8 cellular contexts compared by ENCODE assay signal in genomic region chr11:66258473-66258893, GRCh38. TPM values are rescaled to one million over a fixed set of nuclear protein-coding genes. Genes with fewer than 3 reads are reported as not detected.
A peak's percentile ranks its signal among the peaks of the same experiment; 100 is the strongest.
DNase-seq lines count a peak whose midpoint lies in the region; ATAC-seq and TF ChIP-seq lines count a peak whose summit lies in the region.

No MANE protein-coding gene starts in this region.

- no peaks in the 10 kb centered on the region for H3K9me3 ChIP-seq in KOPT-K1 (ENCODE audit: insufficient read depth, low read length, poor library complexity, severe bottlenecking)

- H3K36me3 ChIP-seq in BJ (ENCODE audit: control insufficient read depth, insufficient read depth, low read length) (peaks cover 20% of the 10 kb centered on the region), KOPT-K1 (ENCODE audit: insufficient read depth, low read length) (peaks cover 43% of the 10 kb centered on the region)

- peak in 1 of 2 donors; percentile 1 for ATAC-seq in naive thymus-derived CD8-positive, alpha-beta T cell
- ATAC-seq in GM21786 (IDR thresholded peaks at IDR 0.05; ENCODE audit: unreplicated experiment), result no peak

- no peaks in the 10 kb centered on the region for H3K9me3 Mint-ChIP-seq in naive thymus-derived CD8-positive, alpha-beta T cell

- CTCF ChIA-PET in BJ (lab: Yijun Ruan, JAX), result interaction anchor here (0.6 to 1.6 kb wide), 4 partner anchors 11 to 408 kb away, joined by 3 to 7 read pairs (median 3); no protein-coding TSS in a partner anchor

- no peaks in the 10 kb centered on the region for H3K27me3 ChIP-seq in BJ (ENCODE audit: control insufficient read depth, insufficient read depth, low read length)
- no peaks in the 10 kb centered on the region for H3K27me3 ChIP-seq in dorsolateral prefrontal cortex

- DNase-seq in BJ (ENCODE audit: low read depth) (no peak), dorsolateral prefrontal cortex (no peak), OCI-M1 (lab: John Stamatoyannopoulos, UW) (no peak), AG20443 (ENCODE audit: low spot score) (no peak), NCI-H1694 (lab: John Stamatoyannopoulos, UW) (no peak)
- no peak for DNase-seq in naive thymus-derived CD8-positive, alpha-beta T cell

- intact Hi-C loops in dorsolateral prefrontal cortex (cut with DNase I), result loop anchor here (1.0 to 2.0 kb wide), 3 partner anchors 36 to 192 kb away; no protein-coding TSS in a partner anchor

- peaks cover 19 to 40% (median 32%) of the 10 kb centered on the region in 4 donors for H3K4me1 Mint-ChIP-seq in naive thymus-derived CD8-positive, alpha-beta T cell

- H3K36me3 Mint-ChIP-seq in naive thymus-derived CD8-positive, alpha-beta T cell, result peaks cover 0 to 36% (median 5%) of the 10 kb centered on the region in 3 donors

- TF ChIP-seq CTCF in BJ (IDR thresholded peaks at IDR 0.05; ENCODE audit: insufficient read depth, low read depth, low read length), result no peak
- TF ChIP-seq CTCF in dorsolateral prefrontal cortex (IDR thresholded peaks at IDR 0.05 in 54 of 56, conservative IDR thresholded peaks at IDR 0.05 in 2 of 56; ENCODE audit: low read depth in 1 of 56, partially characterized antibody in 56 of 56), result peak in 17 of 56 donors; percentile 1 to 40 (median 13)

- H3K4me3 ChIP-seq in BJ (ENCODE audit: low read depth, low read length), result peak overlapping the region; percentile 83
- peak overlapping the region; percentile 64 to 98 (median 94) for H3K4me3 ChIP-seq in dorsolateral prefrontal cortex

- H3K27ac Mint-ChIP-seq in naive thymus-derived CD8-positive, alpha-beta T cell, result peak overlapping the region; percentile 46 to 100 (median 92)

- H3K27ac ChIP-seq in KOPT-K1 (ENCODE audit: low read depth, low read length, poor library complexity, severe bottlenecking) (peak overlapping the region; percentile 98), dorsolateral prefrontal cortex (peak overlapping the region in 58 of 59 donors; percentile 20 to 95 (median 90))

- H3K27me3 Mint-ChIP-seq in naive thymus-derived CD8-positive, alpha-beta T cell, result peaks cover 0 to 3% (median 0%) of the 10 kb centered on the region in 5 donors

- H3K4me3 Mint-ChIP-seq in naive thymus-derived CD8-positive, alpha-beta T cell, result peak overlapping the region; percentile 53 to 99 (median 92)

- POLR2A ChIA-PET in BJ (lab: Charles Lee), result no interaction called here
- POLR2A ChIA-PET in naive thymus-derived CD8-positive, alpha-beta T cell (lab: Charles Lee), result interaction anchor here (0.6 to 4.3 kb wide), 3 partner anchors 33 to 1440 kb away, joined by 3 to 33 read pairs (median 4); no protein-coding TSS in a partner anchor

RNA-seq across cellular contexts. Expression of gene KLC2, which starts 1.0 kb away (rescaled TPM):
- polyA plus RNA-seq in BJ (2011; rRNA removed), result 9.8 and 16.3 TPM in 2 replicates
- 25.3 and 29.6 TPM in 2 replicates for polyA minus RNA-seq in BJ (2011; rRNA and poly(A)+ RNA removed)
- 100 to 1,000 TPM in 117 of 120 experiments, 10 to 100 TPM in 3; 82.4 to 228 (median 167) TPM for total RNA-seq in dorsolateral prefrontal cortex
- total RNA-seq in naive thymus-derived CD8-positive, alpha-beta T cell, result 10 to 100 TPM; 35.7 to 38.4 TPM
- 1 to 10 TPM; 3.7 to 8.1 (median 6.1) TPM for polyA plus RNA-seq in naive thymus-derived CD8-positive, alpha-beta T cell

RNA-seq across cellular contexts. Expression of gene RAB1B, which starts 10.0 kb away (rescaled TPM):
- polyA plus RNA-seq in BJ (2011; rRNA removed), result 170 and 251 TPM in 2 replicates
- 138 and 203 TPM in 2 replicates for polyA minus RNA-seq in BJ (2011; rRNA and poly(A)+ RNA removed)
- 100 to 1,000 TPM in 115 of 120 experiments, 10 to 100 TPM in 5; 94.3 to 135 (median 115) TPM for total RNA-seq in dorsolateral prefrontal cortex
- total RNA-seq in naive thymus-derived CD8-positive, alpha-beta T cell, result 10 to 100 TPM; 68.4 to 69.2 TPM
- 10 to 100 TPM; 13.1 to 16.1 (median 14.0) TPM for polyA plus RNA-seq in naive thymus-derived CD8-positive, alpha-beta T cell

RNA-seq across cellular contexts. Expression of gene CNIH2, which starts 19.5 kb away (rescaled TPM):
- 0.75 and 1.2 TPM in 2 replicates for polyA plus RNA-seq in BJ (2011; rRNA removed)
- 0.15 and 0.38 TPM in 2 replicates for polyA minus RNA-seq in BJ (2011; rRNA and poly(A)+ RNA removed)
- total RNA-seq in dorsolateral prefrontal cortex, result 100 to 1,000 TPM in 2 of 120 experiments, 10 to 100 TPM in 118; 27.7 to 125 (median 64.9) TPM
- 1 to 10 TPM; 1.1 to 2.8 TPM for total RNA-seq in naive thymus-derived CD8-positive, alpha-beta T cell
- not detected for polyA plus RNA-seq in naive thymus-derived CD8-positive, alpha-beta T cell

RNA-seq across cellular contexts. Expression of gene YIF1A, which starts 30.5 kb away (rescaled TPM):
- 151 and 228 TPM in 2 replicates for polyA plus RNA-seq in BJ (2011; rRNA removed)
- 169 and 259 TPM in 2 replicates for polyA minus RNA-seq in BJ (2011; rRNA and poly(A)+ RNA removed)
- 10 to 100 TPM; 15.9 to 71.3 (median 33.4) TPM for total RNA-seq in dorsolateral prefrontal cortex
- 10 to 100 TPM; 26.9 to 36.8 TPM for total RNA-seq in naive thymus-derived CD8-positive, alpha-beta T cell
- 10 to 100 TPM; 49.1 to 59.9 (median 53.9) TPM for polyA plus RNA-seq in naive thymus-derived CD8-positive, alpha-beta T cell

RNA-seq across cellular contexts. Expression of gene TMEM151A, which starts 33.2 kb away (rescaled TPM):
- 0.15 TPM in 1 of 2 replicates, not detected in the other for polyA plus RNA-seq in BJ (2011; rRNA removed)
- polyA minus RNA-seq in BJ (2011; rRNA and poly(A)+ RNA removed), result 0.14 and 0.26 TPM in 2 replicates
- 100 to 1,000 TPM in 2 of 120 experiments, 10 to 100 TPM in 118; 29.6 to 145 (median 58.1) TPM for total RNA-seq in dorsolateral prefrontal cortex
- under 1 TPM in 1 of 2 experiments, not detected in 1; 0.13 TPM for total RNA-seq in naive thymus-derived CD8-positive, alpha-beta T cell
- not detected for polyA plus RNA-seq in naive thymus-derived CD8-positive, alpha-beta T cell

Comparison
In these comparisons a context has a peak if more than half of its experiments do, and no peak if none do; other contexts are left out.
1. RNA of gene CNIH2, which starts 19.5 kb away (total RNA-seq): 27.7 to 125 TPM in dorsolateral prefrontal cortex; 1.1 to 2.8 TPM in naive thymus-derived CD8-positive, alpha-beta T cell; every median in the first group is over 4 times any median in the second.